In the genomic region with DNA sequence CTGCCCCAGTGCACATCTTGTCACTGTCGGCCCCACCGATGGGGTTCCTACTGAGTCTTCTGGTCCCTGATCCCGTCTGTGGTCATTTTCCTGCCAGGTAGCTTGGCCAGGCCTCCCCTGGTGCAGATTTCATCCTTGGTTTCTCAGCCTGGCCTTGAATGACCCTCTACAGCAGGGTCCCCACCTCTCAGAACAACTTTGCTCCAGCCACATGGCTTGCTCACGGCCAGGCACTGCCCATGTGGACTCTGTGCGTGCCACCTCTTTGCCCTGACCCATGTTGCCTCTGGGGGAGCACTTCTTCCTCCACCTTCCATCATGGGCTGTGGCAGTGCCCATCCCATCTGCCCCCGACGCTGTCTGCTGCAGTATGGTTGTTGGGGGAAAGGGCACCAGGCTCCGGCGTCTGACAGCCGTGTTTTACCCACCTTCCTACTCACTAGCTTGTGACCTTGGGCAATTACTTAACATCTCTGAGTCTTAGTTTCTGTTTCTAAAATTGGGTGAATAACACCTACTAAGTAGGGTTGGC, we compare ENCODE assay signal across 12 cellular contexts. TPM values are rescaled to one million over a fixed set of nuclear protein-coding genes. Genes with fewer than 3 reads are reported as not detected.
A peak's percentile ranks its signal among the peaks of the same experiment; 100 is the strongest.
DNase-seq lines count a peak whose midpoint lies in the region; TF ChIP-seq lines count a peak whose summit lies in the region.
"Had no signal": no experiment of that assay in that cellular context is flagged by ENCODE, and none has a peak within 500 bp of the region (broad histone marks: within the 10 kb centered on the region; RNA-seq: fewer than 3 reads in every experiment).

No MANE protein-coding gene starts in this region.

- H3K27me3 ChIP-seq in left ventricle myocardium inferior (ENCODE audit: low read depth) (no peaks in the 10 kb centered on the region), transverse colon (no peaks in the 10 kb centered on the region)
- H3K27me3 ChIP-seq: breast epithelium had no signal

- H3K36me3 ChIP-seq in left ventricle myocardium inferior (peaks cover 21% of the 10 kb centered on the region), transverse colon (no peaks in the 10 kb centered on the region)
- H3K36me3 ChIP-seq: breast epithelium had no signal

- intact Hi-C loops in left ventricle myocardium inferior (cut with micrococcal nuclease) (no loop called here), transverse colon (cut with DNase I; ENCODE audit: low total_unique reads) (no loop called here)

- no peak overlapping the region for H3K27ac ChIP-seq in left ventricle myocardium inferior (replicated peaks)
- H3K27ac ChIP-seq in transverse colon, result peak overlapping the region in 3 of 4 donors; percentile 32 to 66 (median 40)
- H3K27ac ChIP-seq: breast epithelium had no signal

- peak; percentile 76 for DNase-seq in activated CD8-positive, alpha-beta memory T cell treated with anti-CD3 and anti-CD28 coated beads for 24 hours
- no peak for DNase-seq in activated CD8-positive, alpha-beta memory T cell treated with anti-CD3 and anti-CD28 coated beads, Interleukin-2, amount 50 U/mL, for 4 hours
- DNase-seq in left ventricle myocardium inferior (peak; percentile 13), transverse colon (no peak), retina (no peak), ACHN (no peak), NCI-H1436 (lab: John Stamatoyannopoulos, UW) (no peak)
- DNase-seq: NCI-H1930, T1000 had no signal

- no peak for TF ChIP-seq CTCF in left ventricle myocardium inferior (IDR thresholded peaks at IDR 0.05; ENCODE audit: borderline replicate concordance)
- TF ChIP-seq CTCF in transverse colon (IDR thresholded peaks at IDR 0.05), result no peak

- H3K9me3 Mint-ChIP-seq in T-helper 1 cell treated with Interleukin-12 subunit alpha and Interleukin-12 subunit beta and Interleukin-4 antibody, amounts not matched to agents 30 μg/mL and 1 μg/mL, for 36 hours, result no peaks in the 10 kb centered on the region

- H3K27ac Mint-ChIP-seq in T-helper 1 cell treated with Interleukin-12 subunit alpha and Interleukin-12 subunit beta and Interleukin-4 antibody, amounts not matched to agents 30 μg/mL and 1 μg/mL, for 36 hours, result peak overlapping the region; percentile 93

- peaks cover 72% of the 10 kb centered on the region for H3K4me1 Mint-ChIP-seq in T-helper 1 cell treated with Interleukin-12 subunit alpha and Interleukin-12 subunit beta and Interleukin-4 antibody, amounts not matched to agents 30 μg/mL and 1 μg/mL, for 36 hours (ENCODE audit: low read depth)

- H3K36me3 Mint-ChIP-seq in T-helper 1 cell treated with Interleukin-12 subunit alpha and Interleukin-12 subunit beta and Interleukin-4 antibody, amounts not matched to agents 30 μg/mL and 1 μg/mL, for 36 hours (ENCODE audit: low read depth), result peaks cover 15% of the 10 kb centered on the region

- H3K4me3 Mint-ChIP-seq in T-helper 1 cell treated with Interleukin-12 subunit alpha and Interleukin-12 subunit beta and Interleukin-4 antibody, amounts not matched to agents 30 μg/mL and 1 μg/mL, for 36 hours, result peak overlapping the region; percentile 71

- no peak for TF ChIP-seq POLR2A in transverse colon (IDR thresholded peaks at IDR 0.05)

- H3K9me3 ChIP-seq in left ventricle myocardium inferior (replicated peaks), result no peaks in the 10 kb centered on the region
- H3K9me3 ChIP-seq in transverse colon, result no peaks in the 10 kb centered on the region
- H3K9me3 ChIP-seq: breast epithelium had no signal

- H3K27me3 Mint-ChIP-seq in T-helper 1 cell treated with Interleukin-12 subunit alpha and Interleukin-12 subunit beta and Interleukin-4 antibody, amounts not matched to agents 30 μg/mL and 1 μg/mL, for 36 hours (ENCODE audit: low read depth), result no peaks in the 10 kb centered on the region

- 68 to 81% methylated on average over 6 to 10 of the region's 10 CpGs for WGBS in transverse colon (ENCODE audit: low coverage in 1 of 2), 2 donors

- H3K4me3 ChIP-seq in left ventricle myocardium inferior, result no peak overlapping the region
- H3K4me3 ChIP-seq in transverse colon, result no peak overlapping the region
- H3K4me3 ChIP-seq: breast epithelium, smooth muscle cell had no signal

- in situ Hi-C loops in transverse colon (cut with MboI; ENCODE audit: low pct_ligation_motif_present in 1 of 4, low pct_unique_long_range_greater_than_20kb in 1 of 4, low sequenced_read_pairs in 3 of 4), result loop anchor here in 3 of 4 donors (10.0 to 25.0 kb wide), 2 partner anchors 156 to 163 kb away; a partner anchor contains a TSS
- in situ Hi-C loops in ACHN (cut with HindIII; ENCODE audit: low pct_ligation_motif_present, low pct_unique_long_range_greater_than_20kb, low sequenced_read_pairs), result no loop called here

- peaks cover 42% of the 10 kb centered on the region for H3K4me1 ChIP-seq in left ventricle myocardium inferior
- H3K4me1 ChIP-seq in transverse colon, result peaks cover 14 to 40% (median 22%) of the 10 kb centered on the region in 4 donors

- no peak for TF ChIP-seq EP300 in transverse colon (IDR thresholded peaks at IDR 0.05; ENCODE audit: low read depth)

RNA-seq across cellular contexts. Expression of a gene that starts 2.0 kb away (rescaled TPM):
- 6.7 TPM for total RNA-seq in left ventricle myocardium inferior
- total RNA-seq in transverse colon, result 10 to 100 TPM; 21.7 to 49.0 (median 36.1) TPM

RNA-seq across cellular contexts. Expression of a gene that starts 5.3 kb away (rescaled TPM):
- total RNA-seq in left ventricle myocardium inferior (227 TPM), transverse colon (100 to 1,000 TPM; 303 to 452 (median 386) TPM)

RNA-seq across cellular contexts. Expression of a gene that starts 5.5 kb away (rescaled TPM):
- not detected for total RNA-seq in left ventricle myocardium inferior
- not detected for total RNA-seq in transverse colon
- total RNA-seq: breast epithelium, smooth muscle cell had no signal

RNA-seq across cellular contexts. Expression of a gene that starts 21.3 kb away (rescaled TPM):
- total RNA-seq in left ventricle myocardium inferior (142 TPM), transverse colon (100 to 1,000 TPM; 196 to 402 (median 263) TPM)

RNA-seq across cellular contexts. Expression of a gene that starts 21.4 kb away (rescaled TPM):
- total RNA-seq in left ventricle myocardium inferior (71.4 TPM), transverse colon (100 to 1,000 TPM in 2 of 4 donors, 10 to 100 TPM in 2; 59.1 to 160 (median 112) TPM)

Comparison
In these comparisons a context has a peak if more than half of its experiments do, and no peak if none do; other contexts are left out.
1. DNase-seq: peak in activated CD8-positive, alpha-beta memory T cell treated with anti-CD3 and anti-CD28 coated beads for 24 hours (single experiment) and left ventricle myocardium inferior (single experiment); none in activated CD8-positive, alpha-beta memory T cell treated with anti-CD3 and anti-CD28 coated beads, Interleukin-2, amount 50 U/mL, for 4 hours (single experiment), transverse colon (single experiment), retina (single experiment), ACHN (single experiment) and NCI-H1436 (single experiment).